Comparison of ENCODE assay signal across 8 cellular contexts in genomic region chr4:155759372-155760252, GRCh38. TPM values are rescaled to one million over a fixed set of nuclear protein-coding genes. Genes with fewer than 3 reads are reported as not detected.
A peak's percentile ranks its signal among the peaks of the same experiment; 100 is the strongest.
DNase-seq lines count a peak whose midpoint lies in the region; ATAC-seq, FAIRE-seq and TF ChIP-seq lines count a peak whose summit lies in the region.

No MANE protein-coding gene starts in this region.

- ATAC-seq in GM21381 (IDR thresholded peaks at IDR 0.05; ENCODE audit: unreplicated experiment) (peak; percentile 25), GM21529 (IDR thresholded peaks at IDR 0.05; ENCODE audit: unreplicated experiment) (no peak)

- H3K9me3 ChIP-seq in KOPT-K1 (ENCODE audit: insufficient read depth, low read length, poor library complexity, severe bottlenecking): no peaks in the 10 kb centered on the region
- no peaks in the 10 kb centered on the region for H3K9me3 ChIP-seq in hepatocyte (ENCODE audit: low read depth)

- H3K4me3 ChIP-seq in hepatocyte: peak overlapping the region; percentile 70

- H4K20me1 ChIP-seq in hepatocyte (ENCODE audit: insufficient read depth, poor library complexity, severe bottlenecking): no peaks in the 10 kb centered on the region

- H3K4me2 ChIP-seq in hepatocyte: peak overlapping the region; percentile 90

- H3K36me3 ChIP-seq in KOPT-K1 (ENCODE audit: insufficient read depth, low read length) (no peaks in the 10 kb centered on the region), hepatocyte (replicated peaks; ENCODE audit: insufficient read depth, low read depth) (no peaks in the 10 kb centered on the region)

- H3K9me2 ChIP-seq in hepatocyte (replicated peaks; ENCODE audit: insufficient read depth): no peaks in the 10 kb centered on the region

- no peaks in the 10 kb centered on the region for H3K4me1 ChIP-seq in hepatocyte (ENCODE audit: insufficient read depth)

- FAIRE-seq in D721Med (lab: Jason Lieb, UNC): no peak

- TF ChIP-seq CTCF in D721Med (IDR thresholded peaks at IDR 0.05; ENCODE audit: insufficient read depth, missing control alignments) (no peak), hepatocyte (IDR thresholded peaks at IDR 0.05; ENCODE audit: poor library complexity) (no peak)

- no peaks in the 10 kb centered on the region for H3K79me2 ChIP-seq in hepatocyte

- peaks cover 4% of the 10 kb centered on the region for H3K27me3 ChIP-seq in hepatocyte

- H3K27ac ChIP-seq in KOPT-K1 (ENCODE audit: low read depth, low read length, poor library complexity, severe bottlenecking): peak overlapping the region; percentile 59
- H3K27ac ChIP-seq in hepatocyte: peak overlapping the region; percentile 67

- 3% methylated on average over 52 of the region's 77 CpGs for WGBS in hepatocyte (ENCODE audit: low lambda C conversion rate, missing lambda C conversion rate)

- peak; percentile 25 for DNase-seq in D721Med (ENCODE audit: insufficient read length, low spot score)
- peak in 45 of 56 donors; percentile 3 to 67 (median 32) for DNase-seq in amygdala (lab: John Stamatoyannopoulos, UW)
- peak; percentile 50 for DNase-seq in hepatocyte (ENCODE audit: low spot score)
- DNase-seq in putamen (ENCODE audit: low spot score): peak; percentile 40
- DNase-seq in T-helper 9 cell: no peak

- H2AFZ ChIP-seq in hepatocyte: peak overlapping the region; percentile 46

RNA-seq across cellular contexts. Expression of gene GUCY1B1, which starts 0.8 kb away (rescaled TPM):
- 15.0 and 16.7 TPM in 2 replicates for total RNA-seq in hepatocyte
- polyA plus RNA-seq in hepatocyte: 6.2 and 8.6 TPM in 2 replicates
